ENCODE assay signal across 29 cellular contexts in genomic region chr5:113512341-113512740, GRCh38. TPM values are rescaled to one million over a fixed set of nuclear protein-coding genes. Genes with fewer than 3 reads are reported as not detected.
DNase-seq lines count a peak whose midpoint lies in the region; ATAC-seq and FAIRE-seq lines count a peak whose summit lies in the region.
"Had no signal": no experiment of that assay in that cellular context is flagged by ENCODE, and none has a peak within 500 bp of the region (broad histone marks: within the 10 kb centered on the region; RNA-seq: fewer than 3 reads in every experiment).

No MANE protein-coding gene starts in this region.

- no peaks in the 10 kb centered on the region for H3K9me3 ChIP-seq in CD4-positive, CD25-positive, alpha-beta regulatory T cell (ENCODE audit: control insufficient read depth in 2 of 2, low read length in 2 of 2)
- no peaks in the 10 kb centered on the region for H3K9me3 ChIP-seq in CD4-positive, alpha-beta memory T cell (ENCODE audit: control insufficient read depth in 1 of 2, low read length in 2 of 2)
- H3K9me3 ChIP-seq in naive thymus-derived CD4-positive, alpha-beta T cell (ENCODE audit: control insufficient read depth in 2 of 3, low read length in 3 of 3) = no peaks in the 10 kb centered on the region
- H3K9me3 ChIP-seq: esophagus muscularis mucosa, left lung, transverse colon had no signal

- no peak overlapping the region for H3K27ac ChIP-seq in CD4-positive, CD25-positive, alpha-beta regulatory T cell (ENCODE audit: insufficient read depth, low read length, poor library complexity, severe bottlenecking)
- H3K27ac ChIP-seq in CD4-positive, alpha-beta memory T cell (ENCODE audit: low read depth, low read length) = no peak overlapping the region
- H3K27ac ChIP-seq in naive thymus-derived CD4-positive, alpha-beta T cell (ENCODE audit: low read depth, low read length) = no peak overlapping the region
- H3K27ac ChIP-seq: C4-2B, SK-N-MC had no signal

- peaks cover 20% of the 10 kb centered on the region for H3K4me1 ChIP-seq in CD4-positive, CD25-positive, alpha-beta regulatory T cell (ENCODE audit: control insufficient read depth, insufficient read depth, low read length, poor library complexity, severe bottlenecking)
- peaks cover 31% of the 10 kb centered on the region for H3K4me1 ChIP-seq in CD4-positive, alpha-beta memory T cell (ENCODE audit: insufficient read depth, low read length)
- peaks cover 6 to 9% of the 10 kb centered on the region in 2 donors for H3K4me1 ChIP-seq in naive thymus-derived CD4-positive, alpha-beta T cell (ENCODE audit: control insufficient read depth in 2 of 2, insufficient read depth in 2 of 2, low read length in 2 of 2)

- ATAC-seq in CD4-positive, CD25-positive, alpha-beta regulatory T cell (ENCODE audit: low read depth in 2 of 2) = no peak
- no peak for ATAC-seq in naive thymus-derived CD4-positive, alpha-beta T cell
- ATAC-seq in GM18867 (IDR thresholded peaks at IDR 0.05; ENCODE audit: unreplicated experiment) (no peak), GM18519 (IDR thresholded peaks at IDR 0.05; ENCODE audit: low FRiP score, unreplicated experiment) (no peak)
- ATAC-seq: activated CD8-positive, alpha-beta memory T cell treated with anti-CD3 and anti-CD28 coated beads, Interleukin-2, amount 10 ng/mL, durations not matched to agents 7 days and 5 days; activated T-cell treated with anti-CD3 and anti-CD28 coated beads, Interleukin-2, amount 50 U/mL, for 72 hours; effector memory CD8-positive, alpha-beta T cell; K562; left lung had no signal

- H3K4me3 ChIP-seq in CD4-positive, CD25-positive, alpha-beta regulatory T cell (ENCODE audit: low read depth, low read length) = no peak overlapping the region
- no peak overlapping the region for H3K4me3 ChIP-seq in CD4-positive, alpha-beta memory T cell (ENCODE audit: low read length in 2 of 2)
- no peak overlapping the region for H3K4me3 ChIP-seq in naive thymus-derived CD4-positive, alpha-beta T cell (ENCODE audit: low read length)

- peaks cover 3% of the 10 kb centered on the region for H3K36me3 ChIP-seq in CD4-positive, CD25-positive, alpha-beta regulatory T cell (ENCODE audit: control insufficient read depth, insufficient read depth, low read length)
- H3K36me3 ChIP-seq in CD4-positive, alpha-beta memory T cell (ENCODE audit: insufficient read depth, low read length) = no peaks in the 10 kb centered on the region
- H3K36me3 ChIP-seq in naive thymus-derived CD4-positive, alpha-beta T cell (ENCODE audit: control insufficient read depth in 2 of 3, insufficient read depth in 3 of 3, low read length in 3 of 3) = no peaks in the 10 kb centered on the region
- H3K36me3 ChIP-seq: left lung, transverse colon had no signal

- H3K9me3 Mint-ChIP-seq in CD4-positive, CD25-positive, alpha-beta regulatory T cell = peaks cover 0 to 2% (median 0%) of the 10 kb centered on the region in 7 donors
- H3K9me3 Mint-ChIP-seq in CD4-positive, alpha-beta memory T cell = no peaks in the 10 kb centered on the region
- H3K9me3 Mint-ChIP-seq in activated T-helper 1 cell treated with anti-CD3 and anti-CD28 coated beads, Interleukin-12 subunit alpha, Interleukin-12 subunit beta, Interleukin-2, Interleukin-4 antibody, amounts not matched to agents 30 ng/mL and 10 ng/mL and 1 ng/mL, durations not matched to agents 14 hours and 24 hours and 36 hours = peaks cover 4% of the 10 kb centered on the region
- peaks cover 0 to 5% (median 0%) of the 10 kb centered on the region in 11 donors for H3K9me3 Mint-ChIP-seq in naive thymus-derived CD4-positive, alpha-beta T cell
- H3K9me3 Mint-ChIP-seq: activated B cell treated with CpG ODN at 0.5 μM for 24 hours; activated T-cell treated with anti-CD3 and anti-CD28 coated beads, Interleukin-2, amount 50 U/mL, for 72 hours; effector memory CD8-positive, alpha-beta T cell had no signal

- peak overlapping the region in 1 of 3 donors; percentile 49 for H3K27ac Mint-ChIP-seq in CD4-positive, CD25-positive, alpha-beta regulatory T cell
- peak overlapping the region in 5 of 7 donors; percentile 48 to 97 (median 88) for H3K27ac Mint-ChIP-seq in CD4-positive, alpha-beta memory T cell
- H3K27ac Mint-ChIP-seq in activated T-helper 1 cell treated with anti-CD3 and anti-CD28 coated beads, Interleukin-12 subunit alpha, Interleukin-12 subunit beta, Interleukin-2, Interleukin-4 antibody, amounts not matched to agents 30 ng/mL and 10 ng/mL and 1 ng/mL, durations not matched to agents 14 hours and 24 hours and 36 hours = no peak overlapping the region
- peak overlapping the region in 1 of 9 donors; percentile 19 for H3K27ac Mint-ChIP-seq in naive thymus-derived CD4-positive, alpha-beta T cell
- H3K27ac Mint-ChIP-seq: activated B cell treated with CpG ODN at 0.5 μM for 24 hours; activated CD8-positive, alpha-beta memory T cell treated with anti-CD3 and anti-CD28 coated beads, Interleukin-2, amount 10 ng/mL, durations not matched to agents 7 days and 5 days; activated naive CD8-positive, alpha-beta T cell treated with anti-CD3 and anti-CD28 coated beads for 36 hours had no signal

- POLR2A ChIA-PET in CD4-positive, alpha-beta memory T cell (lab: Charles Lee; ENCODE audit: partially characterized antibody) = interaction anchor here (1.3 to 3.8 kb wide), 4 partner anchors 10 to 536 kb away, joined by 3 to 31 read pairs (median 4); partner anchors contain the start of gene DCP2
- POLR2A ChIA-PET in naive thymus-derived CD4-positive, alpha-beta T cell (lab: Charles Lee) = interaction anchor here (1.0 to 1.9 kb wide), 2 partner anchors 178 to 536 kb away, joined by 4 to 9 read pairs; no protein-coding TSS in a partner anchor

- peaks cover 10% of the 10 kb centered on the region for H3K27me3 ChIP-seq in CD4-positive, CD25-positive, alpha-beta regulatory T cell (ENCODE audit: control insufficient read depth, insufficient read depth, low read length)
- no peaks in the 10 kb centered on the region for H3K27me3 ChIP-seq in CD4-positive, alpha-beta memory T cell (ENCODE audit: insufficient read depth, low read length)
- peaks cover 0 to 4% of the 10 kb centered on the region in 2 donors for H3K27me3 ChIP-seq in naive thymus-derived CD4-positive, alpha-beta T cell (ENCODE audit: control insufficient read depth in 2 of 2, insufficient read depth in 2 of 2, low read length in 2 of 2)
- H3K27me3 ChIP-seq: transverse colon had no signal

- H3K36me3 Mint-ChIP-seq in CD4-positive, CD25-positive, alpha-beta regulatory T cell = peaks cover 5% of the 10 kb centered on the region
- H3K36me3 Mint-ChIP-seq in CD4-positive, alpha-beta memory T cell = peaks cover 5 to 12% of the 10 kb centered on the region in 2 donors
- H3K36me3 Mint-ChIP-seq in activated T-helper 1 cell treated with anti-CD3 and anti-CD28 coated beads, Interleukin-12 subunit alpha, Interleukin-12 subunit beta, Interleukin-2, Interleukin-4 antibody, amounts not matched to agents 30 ng/mL and 10 ng/mL and 1 ng/mL, durations not matched to agents 14 hours and 24 hours and 36 hours (ENCODE audit: low read depth) = peaks cover 14% of the 10 kb centered on the region
- peaks cover 0 to 12% (median 6%) of the 10 kb centered on the region in 5 donors for H3K36me3 Mint-ChIP-seq in naive thymus-derived CD4-positive, alpha-beta T cell

- H3K4me1 Mint-ChIP-seq in CD4-positive, CD25-positive, alpha-beta regulatory T cell = peaks cover 17 to 37% (median 29%) of the 10 kb centered on the region in 4 donors
- H3K4me1 Mint-ChIP-seq in CD4-positive, alpha-beta memory T cell = peaks cover 23 to 37% (median 32%) of the 10 kb centered on the region in 4 donors
- H3K4me1 Mint-ChIP-seq in activated T-helper 1 cell treated with anti-CD3 and anti-CD28 coated beads, Interleukin-12 subunit alpha, Interleukin-12 subunit beta, Interleukin-2, Interleukin-4 antibody, amounts not matched to agents 30 ng/mL and 10 ng/mL and 1 ng/mL, durations not matched to agents 14 hours and 24 hours and 36 hours (ENCODE audit: low read depth) = peaks cover 35% of the 10 kb centered on the region
- peaks cover 27 to 45% (median 39%) of the 10 kb centered on the region in 7 donors for H3K4me1 Mint-ChIP-seq in naive thymus-derived CD4-positive, alpha-beta T cell

- peak overlapping the region in 3 of 4 donors; percentile 32 to 93 (median 37) for H3K4me3 Mint-ChIP-seq in CD4-positive, CD25-positive, alpha-beta regulatory T cell
- H3K4me3 Mint-ChIP-seq in CD4-positive, alpha-beta memory T cell = peak overlapping the region in 4 of 8 donors; percentile 4 to 96 (median 36)
- H3K4me3 Mint-ChIP-seq in activated T-helper 1 cell treated with anti-CD3 and anti-CD28 coated beads, Interleukin-12 subunit alpha, Interleukin-12 subunit beta, Interleukin-2, Interleukin-4 antibody, amounts not matched to agents 30 ng/mL and 10 ng/mL and 1 ng/mL, durations not matched to agents 14 hours and 24 hours and 36 hours = peak overlapping the region; percentile 35
- H3K4me3 Mint-ChIP-seq in naive thymus-derived CD4-positive, alpha-beta T cell = peak overlapping the region in 8 of 10 donors; percentile 1 to 97 (median 68)
- H3K4me3 Mint-ChIP-seq: activated naive CD8-positive, alpha-beta T cell treated with anti-CD3 and anti-CD28 coated beads for 36 hours had no signal

- intact Hi-C loops in CD4-positive, alpha-beta memory T cell (cut with micrococcal nuclease) = loop anchor here (2.0 to 10.0 kb wide), 5 partner anchors 18 to 1998 kb away; partner anchors contain the start of genes DCP2, REEP5 and STARD4
- intact Hi-C loops in activated T-helper 1 cell treated with anti-CD3 and anti-CD28 coated beads, Interleukin-12 subunit alpha, Interleukin-12 subunit beta, Interleukin-2, Interleukin-4 antibody, amounts not matched to agents 30 ng/mL and 10 ng/mL and 1 ng/mL, durations not matched to agents 14 hours and 24 hours and 36 hours (cut with micrococcal nuclease) = loop anchor here (5.0 to 10.0 kb wide), 2 partner anchors 650 to 1348 kb away; partner anchors contain the start of gene SRP19
- intact Hi-C loops in naive thymus-derived CD4-positive, alpha-beta T cell (cut with micrococcal nuclease) = loop anchor here (2.0 to 10.0 kb wide), 8 partner anchors 14 to 1998 kb away; partner anchors contain the start of genes DCP2 (in 1 of the 2), REEP5 (in 1 of the 2) and STARD4 (in 1 of the 2)

- FAIRE-seq in RCC 7860 (lab: Jason Lieb, UNC) = no peak
- FAIRE-seq: D721Med, GM19239, HTR-8/SVneo, K562 had no signal

- CTCF ChIA-PET in CD4-positive, alpha-beta memory T cell (lab: Charles Lee; ENCODE audit: partially characterized antibody) = interaction anchor here (0.8 to 5.7 kb wide), 9 partner anchors 9 to 516 kb away, joined by 3 to 77 read pairs (median 3); no protein-coding TSS in a partner anchor
- CTCF ChIA-PET in naive thymus-derived CD4-positive, alpha-beta T cell (lab: Charles Lee) = interaction anchor here (0.5 to 0.7 kb wide), 3 partner anchors 23 to 504 kb away, joined by 3 to 5 read pairs (median 3); no protein-coding TSS in a partner anchor

- no peak for DNase-seq in CD4-positive, CD25-positive, alpha-beta regulatory T cell
- DNase-seq in CD4-positive, alpha-beta memory T cell = no peak
- DNase-seq in activated T-helper 1 cell treated with anti-CD3 and anti-CD28 coated beads, Interleukin-12 subunit alpha, Interleukin-12 subunit beta, Interleukin-2, Interleukin-4 antibody, amounts not matched to agents 30 ng/mL and 10 ng/mL and 1 ng/mL, durations not matched to agents 14 hours and 24 hours and 36 hours (ENCODE audit: low spot score) = no peak
- no peak for DNase-seq in naive thymus-derived CD4-positive, alpha-beta T cell
- DNase-seq in RCC 7860 (ENCODE audit: low spot score) = no peak
- DNase-seq: activated B cell treated with CpG ODN at 0.5 μM for 24 hours; activated CD8-positive, alpha-beta memory T cell treated with anti-CD3 and anti-CD28 coated beads, Interleukin-2, amount 10 ng/mL, durations not matched to agents 7 days and 5 days; activated naive CD8-positive, alpha-beta T cell treated with anti-CD3 and anti-CD28 coated beads for 36 hours; activated T-cell treated with anti-CD3 and anti-CD28 coated beads, Interleukin-2, amount 50 U/mL, for 72 hours; aorta; effector memory CD8-positive, alpha-beta T cell; foreskin fibroblast; GOT3; left lung; NCI-H1092 treated with DMSO at 0.1 percent for 48 hours; NCI-H1930; NCI-H2171 treated with DMSO at 0.1 percent for 48 hours; NCI-H510A treated with DMSO at 0.1 percent for 48 hours; stimulated activated CD4-positive, alpha-beta T cell treated with anti-CD3 and anti-CD28 coated beads, Interleukin-4, amount 100 ng/mL, for 1 hour; transverse colon had no signal

- H3K27me3 Mint-ChIP-seq in CD4-positive, CD25-positive, alpha-beta regulatory T cell = peaks cover 26% of the 10 kb centered on the region
- H3K27me3 Mint-ChIP-seq in CD4-positive, alpha-beta memory T cell = peaks cover 4 to 15% of the 10 kb centered on the region in 2 donors
- peaks cover 21% of the 10 kb centered on the region for H3K27me3 Mint-ChIP-seq in activated T-helper 1 cell treated with anti-CD3 and anti-CD28 coated beads, Interleukin-12 subunit alpha, Interleukin-12 subunit beta, Interleukin-2, Interleukin-4 antibody, amounts not matched to agents 30 ng/mL and 10 ng/mL and 1 ng/mL, durations not matched to agents 14 hours and 24 hours and 36 hours (ENCODE audit: insufficient read depth)
- peaks cover 20 to 31% (median 23%) of the 10 kb centered on the region in 5 donors for H3K27me3 Mint-ChIP-seq in naive thymus-derived CD4-positive, alpha-beta T cell

RNA-seq across cellular contexts. Expression of gene YTHDC2, which starts 1.2 kb away (rescaled TPM):
- 56.1 TPM for total RNA-seq in CD4-positive, CD25-positive, alpha-beta regulatory T cell
- 10 to 100 TPM in 2 of 4 donors, 1 to 10 TPM in 2; 5.7 to 12.7 (median 10.1) TPM for polyA plus RNA-seq in CD4-positive, CD25-positive, alpha-beta regulatory T cell
- total RNA-seq in CD4-positive, alpha-beta memory T cell = 10 to 100 TPM; 42.8 to 46.4 TPM
- polyA plus RNA-seq in CD4-positive, alpha-beta memory T cell = 10 to 100 TPM in 1 of 2 donors, 1 to 10 TPM in 1; 7.7 to 12.1 TPM
- 26.0 and 27.5 TPM in 2 replicates for total RNA-seq in activated T-helper 1 cell treated with anti-CD3 and anti-CD28 coated beads, Interleukin-12 subunit alpha, Interleukin-12 subunit beta, Interleukin-2, Interleukin-4 antibody, amounts not matched to agents 30 ng/mL and 10 ng/mL and 1 ng/mL, durations not matched to agents 14 hours and 24 hours and 36 hours
- 10 to 100 TPM; 27.7 to 53.6 (median 49.2) TPM for total RNA-seq in naive thymus-derived CD4-positive, alpha-beta T cell
- 1 to 10 TPM; 8.1 to 9.4 TPM for polyA plus RNA-seq in naive thymus-derived CD4-positive, alpha-beta T cell

RNA-seq across cellular contexts. Expression of gene MCC, which starts 24.1 kb away (rescaled TPM):
- total RNA-seq in CD4-positive, CD25-positive, alpha-beta regulatory T cell = 11.1 TPM
- 1 to 10 TPM in 3 of 4 donors, under 1 TPM in 1; 0.47 to 3.5 (median 2.9) TPM for polyA plus RNA-seq in CD4-positive, CD25-positive, alpha-beta regulatory T cell
- 10 to 100 TPM; 11.2 to 12.1 TPM for total RNA-seq in CD4-positive, alpha-beta memory T cell
- 1 to 10 TPM in 1 of 2 donors, under 1 TPM in 1; 0.92 to 4.2 TPM for polyA plus RNA-seq in CD4-positive, alpha-beta memory T cell
- total RNA-seq in activated T-helper 1 cell treated with anti-CD3 and anti-CD28 coated beads, Interleukin-12 subunit alpha, Interleukin-12 subunit beta, Interleukin-2, Interleukin-4 antibody, amounts not matched to agents 30 ng/mL and 10 ng/mL and 1 ng/mL, durations not matched to agents 14 hours and 24 hours and 36 hours = 0.88 and 1.3 TPM in 2 replicates
- 1 to 10 TPM in 3 of 5 experiments, under 1 TPM in 2; 0.56 to 3.0 (median 1.1) TPM for total RNA-seq in naive thymus-derived CD4-positive, alpha-beta T cell
- polyA plus RNA-seq in naive thymus-derived CD4-positive, alpha-beta T cell = under 1 TPM; 0.72 to 0.89 TPM
